28 cellular contexts compared by ENCODE assay signal in the genomic region with DNA sequence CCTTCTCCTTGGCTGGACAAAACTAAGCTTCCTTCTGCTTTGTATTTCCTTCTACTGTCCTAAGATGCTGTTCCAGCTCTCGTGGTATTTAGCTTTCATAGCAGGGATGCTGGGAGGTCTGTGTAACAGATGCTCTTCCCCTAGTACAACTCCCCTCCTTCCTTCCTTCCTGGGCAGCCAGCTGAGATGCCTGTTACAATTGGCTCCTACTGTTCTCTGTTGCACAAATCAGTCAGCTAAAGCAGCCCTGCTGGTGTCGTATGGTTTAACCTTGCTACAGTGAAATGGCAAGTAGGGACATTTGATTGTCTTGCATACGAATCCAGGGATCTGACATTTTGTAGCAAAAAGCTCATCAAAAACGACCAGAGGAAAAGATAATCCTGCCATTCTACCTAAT.
A peak's percentile ranks its signal among the peaks of the same experiment; 100 is the strongest.
DNase-seq lines count a peak whose midpoint lies in the region; ATAC-seq and TF ChIP-seq lines count a peak whose summit lies in the region.
"Had no signal": no experiment of that assay in that cellular context is flagged by ENCODE, and none has a peak within 500 bp of the region (broad histone marks: within the 10 kb centered on the region; RNA-seq: fewer than 3 reads in every experiment).

No MANE protein-coding gene starts in this region.

- H3K36me3 ChIP-seq in HEK293 (ENCODE audit: control insufficient read depth in 2 of 2, insufficient read depth in 1 of 2, low read length in 2 of 2) (peaks cover 0 to 10% of the 10 kb centered on the region in 2 experiments; a peak in 1 of 3 replicates), iPS DF 6.9 (ENCODE audit: control insufficient read depth, insufficient read depth, low read length) (no peaks in the 10 kb centered on the region)
- H3K36me3 ChIP-seq: colonic mucosa, ovary had no signal

- H3K9me3 ChIP-seq in HEK293 (ENCODE audit: control insufficient read depth, insufficient read depth, low read depth, low read length) (no peaks in the 10 kb centered on the region), iPS DF 6.9 (ENCODE audit: control insufficient read depth, insufficient read depth, low read length) (no peaks in the 10 kb centered on the region)
- H3K9me3 ChIP-seq: breast epithelium, colonic mucosa, lower lobe of right lung, ovary had no signal

- no peak for ATAC-seq in activated CD4-positive, alpha-beta T cell treated with anti-CD3 and anti-CD28 coated beads for 36 hours
- ATAC-seq: activated CD8-positive, alpha-beta T cell treated with anti-CD3 and anti-CD28 coated beads, Interleukin-2, amount 10 ng/mL, durations not matched to agents 7 days and 5 days; activated naive CD4-positive, alpha-beta T cell treated with anti-CD3 and anti-CD28 coated beads, Interleukin-2, amount 50 U/mL, for 72 hours; activated T-helper 17 cell treated with anti-CD3 and anti-CD28 coated beads, Interleukin-2, amount 50 U/mL, for 72 hours; lower lobe of right lung; natural killer cell treated with Interleukin-12 subunit alpha and Interleukin-12 subunit beta and Interleukin-15 and Interleukin-18, amount 100 ng/mL, for 72 hours; Panc1 had no signal

- DNase-seq in iPS DF 6.9 (ENCODE audit: low read depth, low spot score) (peak; percentile 16), pons (ENCODE audit: low spot score) (peak; percentile 53), NCI-H1048 (lab: John Stamatoyannopoulos, UW) (no peak)
- DNase-seq in activated CD4-positive, alpha-beta T cell treated with anti-CD3 and anti-CD28 coated beads for 36 hours, result no peak
- DNase-seq in activated CD4-positive, alpha-beta T cell treated with anti-CD3 and anti-CD28 coated beads, Interleukin-2, amount 10 ng/mL, durations not matched to agents 24 days and 14 days, result no peak
- DNase-seq: activated CD8-positive, alpha-beta T cell treated with anti-CD3 and anti-CD28 coated beads, Interleukin-2, amount 10 ng/mL, durations not matched to agents 7 days and 5 days; colonic mucosa; DMS79 treated with DMSO at 0.1 percent for 48 hours; effector memory CD4-positive, alpha-beta T cell; KG1; lower lobe of right lung; MM.1S; NCI-H1417; NCI-H2029; NCI-H2227 treated with DMSO at 0.1 percent for 48 hours; NCI-H526 treated with DMSO at 0.1 percent for 48 hours; ovary; Right ventricle myocardium superior; stimulated activated CD4-positive, alpha-beta T cell treated with anti-CD3 and anti-CD28 coated beads, Interleukin-15, amount 100 ng/mL, for 24 hours; stimulated activated CD4-positive, alpha-beta T cell treated with anti-CD3 and anti-CD28 coated beads, Interleukin-4, amount 100 ng/mL, for 4 hours; trophoblast cell had no signal

- H3K4me1 ChIP-seq in HEK293 (ENCODE audit: control insufficient read depth, insufficient read depth, low read length), result no peaks in the 10 kb centered on the region; the same call in 1 of the 2 replicates
- H3K4me1 ChIP-seq in iPS DF 6.9 (ENCODE audit: control insufficient read depth, insufficient read depth, low read length), result no peaks in the 10 kb centered on the region
- H3K4me1 ChIP-seq: breast epithelium, colonic mucosa, lower lobe of right lung had no signal

- H3K27me3 ChIP-seq in iPS DF 6.9 (ENCODE audit: control insufficient read depth, insufficient read depth, low read length), result no peaks in the 10 kb centered on the region
- H3K27me3 ChIP-seq: breast epithelium, colonic mucosa, ovary had no signal

- H3K9me3 Mint-ChIP-seq in brain, result no peaks in the 10 kb centered on the region
- no peaks in the 10 kb centered on the region for H3K9me3 Mint-ChIP-seq in activated CD4-positive, alpha-beta T cell treated with anti-CD3 and anti-CD28 coated beads for 36 hours (ENCODE audit: low read depth)
- H3K9me3 Mint-ChIP-seq in activated CD4-positive, alpha-beta T cell treated with anti-CD3 and anti-CD28 coated beads, Interleukin-2, amount 10 ng/mL, durations not matched to agents 24 days and 14 days, result no peaks in the 10 kb centered on the region
- H3K9me3 Mint-ChIP-seq: activated naive CD4-positive, alpha-beta T cell treated with anti-CD3 and anti-CD28 coated beads, Interleukin-2, amount 50 U/mL, for 72 hours; activated T-helper 17 cell treated with anti-CD3 and anti-CD28 coated beads, Interleukin-2, amount 50 U/mL, for 72 hours; natural killer cell treated with Interleukin-12 subunit alpha and Interleukin-12 subunit beta and Interleukin-15 and Interleukin-18, amount 100 ng/mL, for 72 hours had no signal

- CTCF ChIA-PET in HEK293 (lab: Yijun Ruan, JAX), result interaction anchor here (0.5 kb wide), 2 partner anchors 1287 to 1622 kb away, joined by 3 to 4 read pairs; no protein-coding TSS in a partner anchor
- CTCF ChIA-PET in activated CD4-positive, alpha-beta T cell treated with anti-CD3 and anti-CD28 coated beads for 36 hours (lab: Charles Lee), result interaction anchor here (0.6 to 0.7 kb wide), 4 partner anchors 38 to 878 kb away, joined by 3 read pairs; no protein-coding TSS in a partner anchor

- H3K4me1 Mint-ChIP-seq in brain, result peaks cover 20% of the 10 kb centered on the region
- H3K4me1 Mint-ChIP-seq in activated CD4-positive, alpha-beta T cell treated with anti-CD3 and anti-CD28 coated beads for 36 hours, result peaks cover 6% of the 10 kb centered on the region
- peaks cover 12% of the 10 kb centered on the region for H3K4me1 Mint-ChIP-seq in activated CD4-positive, alpha-beta T cell treated with anti-CD3 and anti-CD28 coated beads, Interleukin-2, amount 10 ng/mL, durations not matched to agents 24 days and 14 days
- H3K4me1 Mint-ChIP-seq: activated T-helper 17 cell treated with anti-CD3 and anti-CD28 coated beads, Interleukin-2, amount 50 U/mL, for 72 hours had no signal

- H3K4me3 ChIP-seq in HEK293 (ENCODE audit: low read depth, low read length) (no peak overlapping the region), iPS DF 6.9 (ENCODE audit: low read length) (no peak overlapping the region)
- H3K4me3 ChIP-seq: breast epithelium, colonic mucosa, lower lobe of right lung, ovary had no signal

- POLR2A ChIA-PET in HEK293 (lab: Yijun Ruan, JAX), result no interaction called here
- POLR2A ChIA-PET in activated CD4-positive, alpha-beta T cell treated with anti-CD3 and anti-CD28 coated beads for 36 hours (lab: Charles Lee), result no interaction called here

- no peaks in the 10 kb centered on the region for H3K27me3 Mint-ChIP-seq in brain
- H3K27me3 Mint-ChIP-seq in activated CD4-positive, alpha-beta T cell treated with anti-CD3 and anti-CD28 coated beads for 36 hours, result peaks cover 7% of the 10 kb centered on the region
- H3K27me3 Mint-ChIP-seq in activated CD4-positive, alpha-beta T cell treated with anti-CD3 and anti-CD28 coated beads, Interleukin-2, amount 10 ng/mL, durations not matched to agents 24 days and 14 days, result peaks cover 11% of the 10 kb centered on the region

- peak overlapping the region in 4 of 5 experiments; percentile 40 to 84 (median 72) for H3K27ac Mint-ChIP-seq in brain
- H3K27ac Mint-ChIP-seq in activated CD4-positive, alpha-beta T cell treated with anti-CD3 and anti-CD28 coated beads for 36 hours, result no peak overlapping the region
- no peak overlapping the region for H3K27ac Mint-ChIP-seq in activated CD4-positive, alpha-beta T cell treated with anti-CD3 and anti-CD28 coated beads, Interleukin-2, amount 10 ng/mL, durations not matched to agents 24 days and 14 days
- H3K27ac Mint-ChIP-seq: activated CD8-positive, alpha-beta T cell treated with anti-CD3 and anti-CD28 coated beads, Interleukin-2, amount 10 ng/mL, durations not matched to agents 7 days and 5 days; activated naive CD4-positive, alpha-beta T cell treated with anti-CD3 and anti-CD28 coated beads, Interleukin-2, amount 50 U/mL, for 72 hours; activated T-helper 17 cell treated with anti-CD3 and anti-CD28 coated beads, Interleukin-2, amount 50 U/mL, for 72 hours; natural killer cell treated with Interleukin-12 subunit alpha and Interleukin-12 subunit beta and Interleukin-15 and Interleukin-18, amount 100 ng/mL, for 72 hours had no signal

- TF ChIP-seq CTCF in HEK293 (tag by site-specific recombination; IDR thresholded peaks at IDR 0.05), result no peak
- no peak for TF ChIP-seq CTCF in brain (conservative IDR thresholded peaks at IDR 0.05)

- peaks cover 21% of the 10 kb centered on the region for H3K36me3 Mint-ChIP-seq in brain
- peaks cover 4% of the 10 kb centered on the region for H3K36me3 Mint-ChIP-seq in activated CD4-positive, alpha-beta T cell treated with anti-CD3 and anti-CD28 coated beads for 36 hours (ENCODE audit: low read depth)
- H3K36me3 Mint-ChIP-seq in activated CD4-positive, alpha-beta T cell treated with anti-CD3 and anti-CD28 coated beads, Interleukin-2, amount 10 ng/mL, durations not matched to agents 24 days and 14 days (ENCODE audit: low read depth), result peaks cover 10% of the 10 kb centered on the region
- H3K36me3 Mint-ChIP-seq: activated naive CD4-positive, alpha-beta T cell treated with anti-CD3 and anti-CD28 coated beads, Interleukin-2, amount 50 U/mL, for 72 hours had no signal

- WGBS in iPS DF 6.9 (ENCODE audit: insufficient coverage, insufficient read length), result no CpG with 5 or more reads among the region's 4 CpGs

- H3K27ac ChIP-seq in HEK293 (ENCODE audit: extremely low read depth, low read depth, low read length) (no peak overlapping the region), iPS DF 6.9 (ENCODE audit: low read length) (no peak overlapping the region)
- H3K27ac ChIP-seq: breast epithelium, colonic mucosa, lower lobe of right lung, ovary had no signal

- intact Hi-C loops in activated CD4-positive, alpha-beta T cell treated with anti-CD3 and anti-CD28 coated beads for 36 hours (cut with DNase I, micrococcal nuclease), result no loop called here
- intact Hi-C loops in activated CD4-positive, alpha-beta T cell treated with anti-CD3 and anti-CD28 coated beads, Interleukin-2, amount 10 ng/mL, durations not matched to agents 24 days and 14 days (cut with micrococcal nuclease), result no loop called here

- H3K4me3 Mint-ChIP-seq in brain, result peak overlapping the region in 1 of 5 experiments; percentile 17
- H3K4me3 Mint-ChIP-seq in activated CD4-positive, alpha-beta T cell treated with anti-CD3 and anti-CD28 coated beads for 36 hours, result no peak overlapping the region
- no peak overlapping the region for H3K4me3 Mint-ChIP-seq in activated CD4-positive, alpha-beta T cell treated with anti-CD3 and anti-CD28 coated beads, Interleukin-2, amount 10 ng/mL, durations not matched to agents 24 days and 14 days
- H3K4me3 Mint-ChIP-seq: activated CD8-positive, alpha-beta T cell treated with anti-CD3 and anti-CD28 coated beads, Interleukin-2, amount 10 ng/mL, durations not matched to agents 7 days and 5 days; activated T-helper 17 cell treated with anti-CD3 and anti-CD28 coated beads, Interleukin-2, amount 50 U/mL, for 72 hours; natural killer cell treated with Interleukin-12 subunit alpha and Interleukin-12 subunit beta and Interleukin-15 and Interleukin-18, amount 100 ng/mL, for 72 hours had no signal

TF ChIP-seq in HEK293, 187 proteins besides CTCF, POLR2A, EP300 and RAD21:
- TF ChIP-seq ZBTB17 (tag by site-specific recombination; IDR thresholded peaks at IDR 0.05) (no peak), ZNF335 (tag by site-specific recombination; conservative IDR thresholded peaks at IDR 0.05) (no peak), ZNF341 (tag by site-specific recombination; IDR thresholded peaks at IDR 0.05; ENCODE audit: low read depth) (peak; percentile 39; the same call in 1 of the 2 replicates), ZNF664 (tag by site-specific recombination; IDR thresholded peaks at IDR 0.05) (no peak)

Comparison
In these comparisons a context has a peak if more than half of its experiments do, and no peak if none do; other contexts are left out.
1. H3K27ac Mint-ChIP-seq: peak in brain (4 of 5); none in activated CD4-positive, alpha-beta T cell treated with anti-CD3 and anti-CD28 coated beads for 36 hours (single experiment) and activated CD4-positive, alpha-beta T cell treated with anti-CD3 and anti-CD28 coated beads, Interleukin-2, amount 10 ng/mL, durations not matched to agents 24 days and 14 days (single experiment).
2. DNase-seq: peak in iPS DF 6.9 (single experiment) and pons (single experiment); none in activated CD4-positive, alpha-beta T cell treated with anti-CD3 and anti-CD28 coated beads for 36 hours (single experiment), NCI-H1048 (single experiment) and activated CD4-positive, alpha-beta T cell treated with anti-CD3 and anti-CD28 coated beads, Interleukin-2, amount 10 ng/mL, durations not matched to agents 24 days and 14 days (single experiment).